In the genomic region with DNA sequence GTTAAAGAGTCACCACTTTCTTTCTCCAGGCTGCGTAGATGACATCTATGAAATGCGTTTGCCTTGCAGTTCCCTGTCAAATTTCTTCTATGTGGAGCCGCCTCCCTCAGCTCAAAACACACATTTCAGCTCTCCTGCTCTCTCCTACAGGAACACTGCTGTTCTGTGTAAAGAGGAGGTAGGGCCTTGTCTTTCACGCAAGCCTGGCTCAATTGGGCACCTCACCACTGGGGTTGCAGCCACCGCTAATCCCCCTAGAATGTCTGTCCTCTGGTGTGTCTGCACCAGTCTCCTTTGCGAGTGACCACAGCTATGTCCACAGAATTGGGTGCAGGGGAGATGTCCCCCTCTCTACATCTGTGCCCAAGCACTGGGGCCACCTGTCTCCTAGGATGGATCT, we compare ENCODE assay signal across 25 cellular contexts. TPM values are rescaled to one million over a fixed set of nuclear protein-coding genes. Genes with fewer than 3 reads are reported as not detected.
DNase-seq lines count a peak whose midpoint lies in the region; ATAC-seq, FAIRE-seq and TF ChIP-seq lines count a peak whose summit lies in the region.
"Had no signal": no experiment of that assay in that cellular context is flagged by ENCODE, and none has a peak within 500 bp of the region (broad histone marks: within the 10 kb centered on the region; RNA-seq: fewer than 3 reads in every experiment).

No MANE protein-coding gene starts in this region.

- no peak overlapping the region for H4K8ac ChIP-seq in H1 (ENCODE audit: extremely low read depth, insufficient read depth, low read length)

- H3K9me2 ChIP-seq in GM23338 (ENCODE audit: insufficient read depth): no peaks in the 10 kb centered on the region

- H4K20me1 ChIP-seq in GM23338 (replicated peaks; ENCODE audit: insufficient read depth): no peaks in the 10 kb centered on the region
- H4K20me1 ChIP-seq in H1 (replicated peaks in 1 of 2; ENCODE audit: control insufficient read depth in 1 of 2, insufficient read depth in 2 of 2, low read length in 2 of 2): no peaks in the 10 kb centered on the region
- H4K20me1 ChIP-seq in osteoblast (ENCODE audit: insufficient read depth, low read length): no peaks in the 10 kb centered on the region
- H4K20me1 ChIP-seq: BLaER1 had no signal

- TF ChIP-seq CTCF in GM23338 (conservative IDR thresholded peaks at IDR 0.05; ENCODE audit: low read depth in 2 of 2): no peak
- no peak for TF ChIP-seq CTCF in H1 (IDR thresholded peaks at IDR 0.05; ENCODE audit: control extremely low read depth in 1 of 3, insufficient read depth in 1 of 3, low read depth in 1 of 3, low read length in 3 of 3)
- TF ChIP-seq CTCF in osteoblast (IDR thresholded peaks at IDR 0.05; ENCODE audit: extremely low read depth, low read depth, low read length): no peak

- no peak overlapping the region for H3K56ac ChIP-seq in H1 (replicated peaks; ENCODE audit: insufficient read length, low read depth, low read length)

- POLR2A ChIA-PET in H1 (lab: Charles Lee; ENCODE audit: partially characterized antibody): no interaction called here

- H2BK5ac ChIP-seq in H1 (ENCODE audit: low read depth, low read length): no peak overlapping the region

- H3K23me2 ChIP-seq in H1 (ENCODE audit: low read depth, low read length): no peaks in the 10 kb centered on the region

- H3F3A ChIP-seq in GM23338 (replicated peaks; ENCODE audit: low read depth): no peaks in the 10 kb centered on the region

- DNase-seq in GM23338 (ENCODE audit: low spot score) (peak; percentile 2), UCSD-AML1 (lab: John Stamatoyannopoulos, UW; ENCODE audit: unreplicated experiment) (peak; percentile 4), H1 (ENCODE audit: low read depth in 1 of 2, low spot score in 2 of 2) (no peak), osteoblast (ENCODE audit: insufficient read length, low spot score, missing footprints) (peak; percentile 25), OCI-M2 (lab: John Stamatoyannopoulos, UW; ENCODE audit: unreplicated experiment) (no peak)
- no peak for DNase-seq in activated CD4-positive, alpha-beta T cell treated with anti-CD3 and anti-CD28 coated beads for 48 hours
- DNase-seq in stimulated activated CD4-positive, alpha-beta T cell treated with anti-CD3 and anti-CD28 coated beads, Interleukin-4, amount 100 ng/mL, for 1 hour: no peak
- DNase-seq: 8988T; CD4-positive, alpha-beta memory T cell; DMS153; DMS79; GDM1; GM23248; H7; HFFc6; IMR-90 had no signal

- no peak overlapping the region for H2BK120ac ChIP-seq in H1 (replicated peaks; ENCODE audit: low read depth, low read length)

- H3K4ac ChIP-seq in H1 (replicated peaks; ENCODE audit: insufficient read length, low read depth, low read length): no peak overlapping the region

- H3K27ac ChIP-seq in GM23338 (ENCODE audit: low read depth) (no peak overlapping the region), H1 (ENCODE audit: low read depth, low read length) (no peak overlapping the region), osteoblast (ENCODE audit: low read depth, low read length) (no peak overlapping the region)
- H3K27ac ChIP-seq: BLaER1, GM23248 had no signal

- no peak overlapping the region for H3K14ac ChIP-seq in H1 (ENCODE audit: insufficient read length)

- H4K91ac ChIP-seq in H1 (replicated peaks; ENCODE audit: insufficient read length, low read length): no peak overlapping the region

- H2BK12ac ChIP-seq in H1 (ENCODE audit: low read depth, low read length): no peak overlapping the region

- H3K79me1 ChIP-seq in H1 (ENCODE audit: low read depth, low read length): no peaks in the 10 kb centered on the region

- H3K27me3 ChIP-seq in GM23338 (ENCODE audit: insufficient read depth): no peaks in the 10 kb centered on the region
- no peaks in the 10 kb centered on the region for H3K27me3 ChIP-seq in H1 (replicated peaks in 1 of 4; ENCODE audit: control insufficient read depth in 3 of 4, extremely low read depth in 1 of 4, insufficient read depth in 3 of 4, low read length in 3 of 4)
- H3K27me3 ChIP-seq in osteoblast (ENCODE audit: insufficient read depth, low read length): no peaks in the 10 kb centered on the region
- H3K27me3 ChIP-seq: BLaER1 had no signal

- FAIRE-seq in H1 (lab: Jason Lieb, UNC): no peak
- FAIRE-seq: GM12892, HTR-8/SVneo had no signal

- ATAC-seq in GM23338 (peak; percentile 64), GM21381 (IDR thresholded peaks at IDR 0.05; ENCODE audit: unreplicated experiment) (no peak)
- ATAC-seq: HCT116 had no signal

- peak overlapping the region; percentile 81 for H2AFZ ChIP-seq in GM23338
- H2AFZ ChIP-seq in H1 (ENCODE audit: low read length): peak overlapping the region; percentile 76
- no peak overlapping the region for H2AFZ ChIP-seq in osteoblast (ENCODE audit: low read length)
- H2AFZ ChIP-seq: GM23248 had no signal

- H3K27ac Mint-ChIP-seq in GM23338: no peak overlapping the region
- H3K27ac Mint-ChIP-seq: CD14-positive monocyte; CD4-positive, alpha-beta memory T cell; HFFc6 had no signal

- CTCF ChIA-PET in H1 (lab: Charles Lee; ENCODE audit: partially characterized antibody): interaction anchor here (0.6 to 1.0 kb wide), 2 partner anchors 21 to 116 kb away, joined by 3 to 4 read pairs; no protein-coding TSS in a partner anchor

- no peaks in the 10 kb centered on the region for H3K9me3 Mint-ChIP-seq in GM23338

- 89% methylated on average over 6 of the region's 6 CpGs; no CpG with 5 or more reads in 1 of the 2 experiments for WGBS in H1 (ENCODE audit: extremely low coverage in 1 of 2, insufficient coverage in 1 of 2, insufficient read length in 1 of 2, insufficient replicate concordance in 2 of 2, low coverage in 1 of 2, low lambda C conversion rate in 2 of 2, missing lambda C conversion rate in 1 of 2), 2 experiments

- H2BK15ac ChIP-seq in H1 (ENCODE audit: low read length): no peak overlapping the region

- no peak for TF ChIP-seq EP300 in H1 (IDR thresholded peaks at IDR 0.05; ENCODE audit: borderline replicate concordance in 1 of 2, low read depth in 2 of 2, low read length in 2 of 2)

- H3K4me1 Mint-ChIP-seq in GM23338: no peaks in the 10 kb centered on the region
- H3K4me1 Mint-ChIP-seq: CD14-positive monocyte; CD4-positive, alpha-beta memory T cell had no signal

- no peaks in the 10 kb centered on the region for H3K27me3 Mint-ChIP-seq in GM23338 (ENCODE audit: insufficient read depth, low read depth, poor library complexity)

- TF ChIP-seq POLR2A in H1 (IDR thresholded peaks at IDR 0.05; ENCODE audit: control extremely low read depth in 1 of 2, low read depth in 2 of 2, low read length in 2 of 2): no peak

- no peak overlapping the region for H3K23ac ChIP-seq in H1 (ENCODE audit: insufficient read length)

- H3K4me1 ChIP-seq in GM23338 (ENCODE audit: insufficient read depth) (no peaks in the 10 kb centered on the region), H1 (replicated peaks in 1 of 4; ENCODE audit: control insufficient read depth in 3 of 4, insufficient read depth in 4 of 4, low read length in 3 of 4) (no peaks in the 10 kb centered on the region), osteoblast (ENCODE audit: insufficient read depth, low read length) (no peaks in the 10 kb centered on the region)
- H3K4me1 ChIP-seq: BLaER1 had no signal

- no peak overlapping the region for H2AK5ac ChIP-seq in H1 (ENCODE audit: low read depth, low read length)

- H3K4me2 ChIP-seq in GM23338: no peak overlapping the region
- H3K4me2 ChIP-seq in H1 (ENCODE audit: insufficient read depth in 1 of 2, low read depth in 2 of 2, low read length in 2 of 2): no peak overlapping the region
- H3K4me2 ChIP-seq in osteoblast (ENCODE audit: insufficient read depth, low read length): no peak overlapping the region
- H3K4me2 ChIP-seq: BLaER1 had no signal

- H3K18ac ChIP-seq in H1 (ENCODE audit: extremely low read depth, low read length): no peak overlapping the region

- H3K36me3 Mint-ChIP-seq in GM23338 (ENCODE audit: low read depth): no peaks in the 10 kb centered on the region
- H3K36me3 Mint-ChIP-seq: CD14-positive monocyte; CD4-positive, alpha-beta memory T cell had no signal

- H3K9me3 ChIP-seq in H1 (ENCODE audit: insufficient read depth in 2 of 2, low read depth in 1 of 2, low read length in 1 of 2): no peaks in the 10 kb centered on the region
- no peaks in the 10 kb centered on the region for H3K9me3 ChIP-seq in osteoblast (ENCODE audit: low read depth, low read length)
- H3K9me3 ChIP-seq: BLaER1 had no signal

- H3K4me3 ChIP-seq in GM23338 (no peak overlapping the region), H1 (ENCODE audit: extremely low read depth in 1 of 4, insufficient read depth in 2 of 4, low read depth in 3 of 4, low read length in 4 of 4) (no peak overlapping the region), osteoblast (ENCODE audit: insufficient read depth, low read length) (no peak overlapping the region)
- H3K4me3 ChIP-seq: BLaER1, GM23248 had no signal

- no peak overlapping the region for H3K9ac ChIP-seq in H1 (replicated peaks in 1 of 4; ENCODE audit: extremely low read depth in 1 of 4, low read depth in 3 of 4, low read length in 3 of 4)
- H3K9ac ChIP-seq: BLaER1, GM23248 had no signal

- TF ChIP-seq RAD21 in H1 (IDR thresholded peaks at IDR 0.05 in 1 of 2, conservative IDR thresholded peaks at IDR 0.05 in 1 of 2; ENCODE audit: low read depth in 2 of 2, low read length in 2 of 2): no peak

- no peak overlapping the region for H4K5ac ChIP-seq in H1 (ENCODE audit: insufficient read length, low read depth, low read length)

- H3K36me3 ChIP-seq in GM23338 (ENCODE audit: insufficient read depth): no peaks in the 10 kb centered on the region
- H3K36me3 ChIP-seq in H1 (ENCODE audit: control insufficient read depth in 2 of 4, insufficient read depth in 4 of 4, low read length in 3 of 4): no peaks in the 10 kb centered on the region
- H3K36me3 ChIP-seq in osteoblast (ENCODE audit: insufficient read depth, low read length): no peaks in the 10 kb centered on the region
- H3K36me3 ChIP-seq: BLaER1 had no signal

- no peak overlapping the region for H3K4me3 Mint-ChIP-seq in GM23338
- H3K4me3 Mint-ChIP-seq: CD14-positive monocyte; CD4-positive, alpha-beta memory T cell; HFFc6 had no signal

- no peak overlapping the region for H2BK20ac ChIP-seq in H1 (ENCODE audit: low read length)

- H3K79me2 ChIP-seq in GM23338 (replicated peaks; ENCODE audit: insufficient read depth) (no peaks in the 10 kb centered on the region), H1 (ENCODE audit: control insufficient read depth in 1 of 2, insufficient read depth in 2 of 2, low read length in 2 of 2) (no peaks in the 10 kb centered on the region), osteoblast (ENCODE audit: insufficient read depth, low read length) (no peaks in the 10 kb centered on the region)

RNA-seq across cellular contexts. Expression of a gene that starts 31.8 kb away (rescaled TPM):
- total RNA-seq in GM23338 (2014; rRNA removed; shearing (Covaris generic)): not detected in 2 replicates
- polyA plus RNA-seq in GM23338 (2016; fragmentation: Nextera tagmentation; extraction: Ambion mirVana) (not detected in 2 replicates), H1 (2011; rRNA removed) (not detected in 2 replicates)
- not detected in 2 replicates for total RNA-seq in H1 (2021; fragmentation: NEBNext Ultra II Directional; extraction: Animal tissue kit (Norgen Biotek cat#: 25700))
- polyA plus RNA-seq in H1 (2011; cell fraction: cytosol; rRNA removed): not detected
- not detected for polyA plus RNA-seq in H1 (2011; cell fraction: nucleus; rRNA removed)
- not detected in 4 replicates for polyA plus RNA-seq in H1 (2012, experiment 1 of 2)
- polyA plus RNA-seq in H1 (2012, experiment 2 of 2): not detected
- not detected for polyA plus RNA-seq in H1 (2013, experiment 1 of 2)
- not detected for polyA plus RNA-seq in H1 (2013, experiment 2 of 2)
- polyA minus RNA-seq in H1 (2011; rRNA and poly(A)+ RNA removed): not detected in 2 replicates
- polyA minus RNA-seq in H1 (2011; cell fraction: cytosol; rRNA and poly(A)+ RNA removed): not detected
- not detected for polyA minus RNA-seq in H1 (2011; cell fraction: nucleus; rRNA and poly(A)+ RNA removed)
- total RNA-seq in osteoblast: not detected in 2 replicates
- total RNA-seq: A673; CD4-positive, alpha-beta memory T cell; Daoy; GM23248; H7; HFFc6; IMR-90 had no signal
- polyA plus RNA-seq: AG04450; CD14-positive monocyte; CD4-positive, alpha-beta memory T cell; GM23248; IMR-90 had no signal

RNA-seq across cellular contexts. Expression of a gene that starts 36.5 kb away (rescaled TPM):
- not detected in 2 replicates for total RNA-seq in GM23338 (2014; rRNA removed; shearing (Covaris generic))
- polyA plus RNA-seq in GM23338 (2016; fragmentation: Nextera tagmentation; extraction: Ambion mirVana) (not detected in 2 replicates), H1 (2011; rRNA removed) (not detected in 2 replicates)
- not detected in 2 replicates for total RNA-seq in H1 (2021; fragmentation: NEBNext Ultra II Directional; extraction: Animal tissue kit (Norgen Biotek cat#: 25700))
- polyA plus RNA-seq in H1 (2011; cell fraction: cytosol; rRNA removed): not detected
- not detected for polyA plus RNA-seq in H1 (2011; cell fraction: nucleus; rRNA removed)
- not detected in 4 replicates for polyA plus RNA-seq in H1 (2012, experiment 1 of 2)
- not detected for polyA plus RNA-seq in H1 (2012, experiment 2 of 2)
- polyA plus RNA-seq in H1 (2013, experiment 1 of 2): not detected
- polyA plus RNA-seq in H1 (2013, experiment 2 of 2): not detected
- not detected in 2 replicates for polyA minus RNA-seq in H1 (2011; rRNA and poly(A)+ RNA removed)
- polyA minus RNA-seq in H1 (2011; cell fraction: cytosol; rRNA and poly(A)+ RNA removed): not detected
- not detected for polyA minus RNA-seq in H1 (2011; cell fraction: nucleus; rRNA and poly(A)+ RNA removed)
- not detected in 2 replicates for total RNA-seq in osteoblast
- total RNA-seq: A673; CD4-positive, alpha-beta memory T cell; Daoy; GM23248; H7; IMR-90 had no signal
- polyA plus RNA-seq: CD14-positive monocyte; CD4-positive, alpha-beta memory T cell; IMR-90 had no signal

Comparison
In these comparisons a context has a peak if more than half of its experiments do, and no peak if none do; other contexts are left out.
1. DNase-seq: peak in GM23338 (single experiment), UCSD-AML1 (single experiment) and osteoblast (single experiment); none in H1 (0 of 2), activated CD4-positive, alpha-beta T cell treated with anti-CD3 and anti-CD28 coated beads for 48 hours (single experiment), stimulated activated CD4-positive, alpha-beta T cell treated with anti-CD3 and anti-CD28 coated beads, Interleukin-4, amount 100 ng/mL, for 1 hour (single experiment) and OCI-M2 (single experiment).